Comparison of ENCODE assay signal across 10 cellular contexts in genomic region chr12:124284368-124284767, GRCh38. TPM values are rescaled to one million over a fixed set of nuclear protein-coding genes. Genes with fewer than 3 reads are reported as not detected.
"Had no signal": no experiment of that assay in that cellular context is flagged by ENCODE, and none has a peak within 500 bp of the region (broad histone marks: within the 10 kb centered on the region; RNA-seq: fewer than 3 reads in every experiment).

No MANE protein-coding gene starts in this region.

- H3K4me1 Mint-ChIP-seq: IgD-negative memory B cell had no signal

- H3K4me3 ChIP-seq: GM23248, HAP-1 had no signal

- H3K4me3 Mint-ChIP-seq: IgD-negative memory B cell had no signal

- DNase-seq: GM23248, GOT3, H7, Kasumi-1, KG1 had no signal

- H2AFZ ChIP-seq: GM23248 had no signal

- H3K36me3 ChIP-seq: HAP-1 had no signal

- ATAC-seq: HepG2 had no signal

- H3K9ac ChIP-seq: GM23248 had no signal

RNA-seq across cellular contexts. Expression of gene RFLNA, which starts 10.5 kb away (rescaled TPM):
- total RNA-seq: H4, HepG2, HT1080 had no signal
